Comparison of ENCODE assay signal across 2 cellular contexts in the genomic region with DNA sequence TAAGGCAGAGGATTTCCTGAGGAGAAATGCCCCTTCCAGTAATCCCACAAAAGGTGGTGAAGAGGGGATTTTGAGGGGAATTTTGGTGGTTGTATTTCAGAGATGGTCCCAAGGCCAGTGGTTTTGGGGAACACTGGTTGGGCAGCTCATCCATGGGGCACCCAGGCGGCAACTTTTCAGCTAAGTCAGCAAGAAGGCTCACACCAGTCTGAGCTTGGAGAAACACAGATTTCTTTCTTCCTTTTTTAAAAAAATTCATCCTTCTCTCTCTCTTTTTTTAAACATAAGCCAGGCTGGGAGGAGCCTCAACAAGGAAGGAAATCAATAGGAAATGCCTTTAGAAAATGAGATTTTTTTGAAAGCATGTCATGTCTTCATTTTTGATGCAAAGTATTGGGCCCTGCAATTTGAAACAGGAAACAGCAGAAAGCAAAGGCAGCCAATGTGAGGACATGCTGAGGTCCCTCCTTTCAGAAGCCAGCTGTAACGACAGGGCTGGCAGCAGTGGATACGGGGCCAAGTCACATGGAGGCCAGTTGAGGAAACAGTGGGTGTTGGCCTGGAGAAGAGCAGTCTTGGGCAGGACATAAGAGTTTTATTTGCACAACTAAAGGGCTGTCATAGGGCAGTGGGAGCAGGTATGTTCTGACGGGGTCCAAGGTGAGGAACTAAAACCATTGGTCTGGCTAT.
TF ChIP-seq lines count a peak whose summit lies in the region.

No MANE protein-coding gene starts in this region.

TF ChIP-seq in GM23338, 12 proteins besides CTCF, POLR2A, EP300 and RAD21 (continues in another document):
- TF ChIP-seq EZH2phosphoT487 (IDR thresholded peaks at IDR 0.05; ENCODE audit: unreplicated experiment), result no peak
- no peak for TF ChIP-seq CREB1 (CRISPR knock-in tag; IDR thresholded peaks at IDR 0.05; ENCODE audit: low read depth)
- TF ChIP-seq ZNF114 (CRISPR knock-in tag; IDR thresholded peaks at IDR 0.05), result no peak
- TF ChIP-seq JUNB (IDR thresholded peaks at IDR 0.05; ENCODE audit: unreplicated experiment), result no peak
- no peak for TF ChIP-seq STAT1 (IDR thresholded peaks at IDR 0.05; ENCODE audit: unreplicated experiment)
- TF ChIP-seq, protein P1, sequence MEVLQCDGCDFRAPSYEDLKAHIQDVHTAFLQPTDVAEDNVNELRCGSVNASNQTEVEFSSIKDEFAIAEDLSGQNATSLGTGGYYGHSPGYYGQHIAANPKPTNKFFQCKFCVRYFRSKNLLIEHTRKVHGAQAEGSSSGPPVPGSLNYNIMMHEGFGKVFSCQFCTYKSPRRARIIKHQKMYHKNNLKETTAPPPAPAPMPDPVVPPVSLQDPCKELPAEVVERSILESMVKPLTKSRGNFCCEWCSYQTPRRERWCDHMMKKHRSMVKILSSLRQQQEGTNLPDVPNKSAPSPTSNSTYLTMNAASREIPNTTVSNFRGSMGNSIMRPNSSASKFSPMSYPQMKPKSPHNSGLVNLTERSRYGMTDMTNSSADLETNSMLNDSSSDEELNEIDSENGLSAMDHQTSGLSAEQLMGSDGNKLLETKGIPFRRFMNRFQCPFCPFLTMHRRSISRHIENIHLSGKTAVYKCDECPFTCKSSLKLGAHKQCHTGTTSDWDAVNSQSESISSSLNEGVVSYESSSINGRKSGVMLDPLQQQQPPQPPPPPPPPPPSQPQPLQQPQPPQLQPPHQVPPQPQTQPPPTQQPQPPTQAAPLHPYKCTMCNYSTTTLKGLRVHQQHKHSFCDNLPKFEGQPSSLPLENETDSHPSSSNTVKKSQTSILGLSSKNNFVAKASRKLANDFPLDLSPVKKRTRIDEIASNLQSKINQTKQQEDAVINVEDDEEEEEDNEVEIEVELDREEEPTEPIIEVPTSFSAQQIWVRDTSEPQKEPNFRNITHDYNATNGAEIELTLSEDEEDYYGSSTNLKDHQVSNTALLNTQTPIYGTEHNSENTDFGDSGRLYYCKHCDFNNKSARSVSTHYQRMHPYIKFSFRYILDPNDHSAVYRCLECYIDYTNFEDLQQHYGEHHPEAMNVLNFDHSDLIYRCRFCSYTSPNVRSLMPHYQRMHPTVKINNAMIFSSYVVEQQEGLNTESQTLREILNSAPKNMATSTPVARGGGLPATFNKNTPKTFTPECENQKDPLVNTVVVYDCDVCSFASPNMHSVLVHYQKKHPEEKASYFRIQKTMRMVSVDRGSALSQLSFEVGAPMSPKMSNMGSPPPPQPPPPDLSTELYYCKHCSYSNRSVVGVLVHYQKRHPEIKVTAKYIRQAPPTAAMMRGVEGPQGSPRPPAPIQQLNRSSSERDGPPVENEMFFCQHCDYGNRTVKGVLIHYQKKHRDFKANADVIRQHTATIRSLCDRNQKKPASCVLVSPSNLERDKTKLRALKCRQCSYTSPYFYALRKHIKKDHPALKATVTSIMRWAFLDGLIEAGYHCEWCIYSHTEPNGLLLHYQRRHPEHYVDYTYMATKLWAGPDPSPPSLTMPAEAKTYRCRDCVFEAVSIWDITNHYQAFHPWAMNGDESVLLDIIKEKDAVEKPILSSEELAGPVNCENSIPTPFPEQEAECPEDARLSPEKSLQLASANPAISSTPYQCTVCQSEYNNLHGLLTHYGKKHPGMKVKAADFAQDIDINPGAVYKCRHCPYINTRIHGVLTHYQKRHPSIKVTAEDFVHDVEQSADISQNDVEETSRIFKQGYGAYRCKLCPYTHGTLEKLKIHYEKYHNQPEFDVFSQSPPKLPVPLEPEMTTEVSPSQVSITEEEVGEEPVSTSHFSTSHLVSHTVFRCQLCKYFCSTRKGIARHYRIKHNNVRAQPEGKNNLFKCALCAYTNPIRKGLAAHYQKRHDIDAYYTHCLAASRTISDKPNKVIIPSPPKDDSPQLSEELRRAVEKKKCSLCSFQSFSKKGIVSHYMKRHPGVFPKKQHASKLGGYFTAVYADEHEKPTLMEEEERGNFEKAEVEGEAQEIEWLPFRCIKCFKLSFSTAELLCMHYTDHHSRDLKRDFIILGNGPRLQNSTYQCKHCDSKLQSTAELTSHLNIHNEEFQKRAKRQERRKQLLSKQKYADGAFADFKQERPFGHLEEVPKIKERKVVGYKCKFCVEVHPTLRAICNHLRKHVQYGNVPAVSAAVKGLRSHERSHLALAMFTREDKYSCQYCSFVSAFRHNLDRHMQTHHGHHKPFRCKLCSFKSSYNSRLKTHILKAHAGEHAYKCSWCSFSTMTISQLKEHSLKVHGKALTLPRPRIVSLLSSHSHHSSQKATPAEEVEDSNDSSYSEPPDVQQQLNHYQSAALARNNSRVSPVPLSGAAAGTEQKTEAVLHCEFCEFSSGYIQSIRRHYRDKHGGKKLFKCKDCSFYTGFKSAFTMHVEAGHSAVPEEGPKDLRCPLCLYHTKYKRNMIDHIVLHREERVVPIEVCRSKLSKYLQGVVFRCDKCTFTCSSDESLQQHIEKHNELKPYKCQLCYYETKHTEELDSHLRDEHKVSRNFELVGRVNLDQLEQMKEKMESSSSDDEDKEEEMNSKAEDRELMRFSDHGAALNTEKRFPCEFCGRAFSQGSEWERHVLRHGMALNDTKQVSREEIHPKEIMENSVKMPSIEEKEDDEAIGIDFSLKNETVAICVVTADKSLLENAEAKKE (CRISPR knock-in tag; IDR thresholded peaks at IDR 0.05), result no peak
- TF ChIP-seq, protein P2, sequence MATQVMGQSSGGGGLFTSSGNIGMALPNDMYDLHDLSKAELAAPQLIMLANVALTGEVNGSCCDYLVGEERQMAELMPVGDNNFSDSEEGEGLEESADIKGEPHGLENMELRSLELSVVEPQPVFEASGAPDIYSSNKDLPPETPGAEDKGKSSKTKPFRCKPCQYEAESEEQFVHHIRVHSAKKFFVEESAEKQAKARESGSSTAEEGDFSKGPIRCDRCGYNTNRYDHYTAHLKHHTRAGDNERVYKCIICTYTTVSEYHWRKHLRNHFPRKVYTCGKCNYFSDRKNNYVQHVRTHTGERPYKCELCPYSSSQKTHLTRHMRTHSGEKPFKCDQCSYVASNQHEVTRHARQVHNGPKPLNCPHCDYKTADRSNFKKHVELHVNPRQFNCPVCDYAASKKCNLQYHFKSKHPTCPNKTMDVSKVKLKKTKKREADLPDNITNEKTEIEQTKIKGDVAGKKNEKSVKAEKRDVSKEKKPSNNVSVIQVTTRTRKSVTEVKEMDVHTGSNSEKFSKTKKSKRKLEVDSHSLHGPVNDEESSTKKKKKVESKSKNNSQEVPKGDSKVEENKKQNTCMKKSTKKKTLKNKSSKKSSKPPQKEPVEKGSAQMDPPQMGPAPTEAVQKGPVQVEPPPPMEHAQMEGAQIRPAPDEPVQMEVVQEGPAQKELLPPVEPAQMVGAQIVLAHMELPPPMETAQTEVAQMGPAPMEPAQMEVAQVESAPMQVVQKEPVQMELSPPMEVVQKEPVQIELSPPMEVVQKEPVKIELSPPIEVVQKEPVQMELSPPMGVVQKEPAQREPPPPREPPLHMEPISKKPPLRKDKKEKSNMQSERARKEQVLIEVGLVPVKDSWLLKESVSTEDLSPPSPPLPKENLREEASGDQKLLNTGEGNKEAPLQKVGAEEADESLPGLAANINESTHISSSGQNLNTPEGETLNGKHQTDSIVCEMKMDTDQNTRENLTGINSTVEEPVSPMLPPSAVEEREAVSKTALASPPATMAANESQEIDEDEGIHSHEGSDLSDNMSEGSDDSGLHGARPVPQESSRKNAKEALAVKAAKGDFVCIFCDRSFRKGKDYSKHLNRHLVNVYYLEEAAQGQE (IDR thresholded peaks at IDR 0.05; ENCODE audit: unreplicated experiment), result no peak
- no peak for TF ChIP-seq EZH2 (IDR thresholded peaks at IDR 0.05; ENCODE audit: low read depth, unreplicated experiment)
- no peak for TF ChIP-seq POLR2AphosphoS5 (IDR thresholded peaks at IDR 0.05; ENCODE audit: low read depth)
- no peak for TF ChIP-seq NANOG (IDR thresholded peaks at IDR 0.05; ENCODE audit: borderline replicate concordance)
- TF ChIP-seq ZNF331 (CRISPR knock-in tag; IDR thresholded peaks at IDR 0.05; ENCODE audit: low read depth), result no peak

TF ChIP-seq in endothelial cell of umbilical vein, 7 proteins besides CTCF, POLR2A, EP300 and RAD21:
- no peak for TF ChIP-seq GATA2 (IDR thresholded peaks at IDR 0.05; ENCODE audit: insufficient read depth, insufficient read length, low read depth, low read length)
- TF ChIP-seq, protein P3, sequence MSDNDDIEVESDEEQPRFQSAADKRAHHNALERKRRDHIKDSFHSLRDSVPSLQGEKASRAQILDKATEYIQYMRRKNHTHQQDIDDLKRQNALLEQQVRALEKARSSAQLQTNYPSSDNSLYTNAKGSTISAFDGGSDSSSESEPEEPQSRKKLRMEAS (IDR thresholded peaks at IDR 0.05; ENCODE audit: insufficient read depth, insufficient read length), result peak; percentile 73
- TF ChIP-seq JUN (IDR thresholded peaks at IDR 0.05; ENCODE audit: borderline replicate concordance, insufficient read depth, insufficient read length, low read depth), result peak; percentile 30
